In genomic region chr4:98997176-98997575, GRCh38 we compare ENCODE assay signal across 11 cellular contexts. TPM values are rescaled to one million over a fixed set of nuclear protein-coding genes. Genes with fewer than 3 reads are reported as not detected.
DNase-seq lines count a peak whose midpoint lies in the region; ATAC-seq and TF ChIP-seq lines count a peak whose summit lies in the region.
"Had no signal": no experiment of that assay in that cellular context is flagged by ENCODE, and none has a peak within 500 bp of the region (broad histone marks: within the 10 kb centered on the region; RNA-seq: fewer than 3 reads in every experiment).

No MANE protein-coding gene starts in this region.

- DNase-seq in CD4-positive, alpha-beta T cell: no peak
- DNase-seq in HFFc6: no peak
- no peak for DNase-seq in activated CD8-positive, alpha-beta T cell treated with anti-CD3 and anti-CD28 coated beads, Interleukin-2, amount 10 ng/mL, durations not matched to agents 7 days and 5 days
- DNase-seq in immature natural killer cell: no peak
- DNase-seq in left lobe of liver (ENCODE audit: low spot score): no peak
- no peak for DNase-seq in SKM-1 treated with dmso at 0.1 percent for 144 hours (lab: John Stamatoyannopoulos, UW; ENCODE audit: unreplicated experiment)
- DNase-seq: NCI-H446, T1000 had no signal

- H3K4me1 Mint-ChIP-seq in CD4-positive, alpha-beta T cell (ENCODE audit: low read depth): peaks cover 51% of the 10 kb centered on the region
- peaks cover 44% of the 10 kb centered on the region for H3K4me1 Mint-ChIP-seq in HFFc6 (ENCODE audit: low read depth)
- H3K4me1 Mint-ChIP-seq in activated CD8-positive, alpha-beta T cell treated with anti-CD3 and anti-CD28 coated beads, Interleukin-2, amount 10 ng/mL, durations not matched to agents 7 days and 5 days (ENCODE audit: low read depth): peaks cover 35% of the 10 kb centered on the region
- H3K4me1 Mint-ChIP-seq in immature natural killer cell: peaks cover 40 to 51% of the 10 kb centered on the region in 2 donors

- no peaks in the 10 kb centered on the region for H3K9me3 Mint-ChIP-seq in CD4-positive, alpha-beta T cell
- no peaks in the 10 kb centered on the region for H3K9me3 Mint-ChIP-seq in HFFc6
- H3K9me3 Mint-ChIP-seq in activated CD8-positive, alpha-beta T cell treated with anti-CD3 and anti-CD28 coated beads, Interleukin-2, amount 10 ng/mL, durations not matched to agents 7 days and 5 days (ENCODE audit: insufficient read depth): no peaks in the 10 kb centered on the region
- no peaks in the 10 kb centered on the region for H3K9me3 Mint-ChIP-seq in immature natural killer cell
- H3K9me3 Mint-ChIP-seq: memory B cell had no signal

- TF ChIP-seq CTCF in CD4-positive, alpha-beta T cell (IDR thresholded peaks at IDR 0.05): no peak
- TF ChIP-seq CTCF in HFFc6 (IDR thresholded peaks at IDR 0.05): no peak

- H3K27me3 ChIP-seq in CD4-positive, alpha-beta T cell (ENCODE audit: control insufficient read depth, insufficient read depth, low read length): no peaks in the 10 kb centered on the region

- peak overlapping the region; percentile 26 for H3K4me3 Mint-ChIP-seq in CD4-positive, alpha-beta T cell
- H3K4me3 Mint-ChIP-seq in HFFc6: peak overlapping the region; percentile 95
- H3K4me3 Mint-ChIP-seq in activated CD8-positive, alpha-beta T cell treated with anti-CD3 and anti-CD28 coated beads, Interleukin-2, amount 10 ng/mL, durations not matched to agents 7 days and 5 days: peak overlapping the region; percentile 44
- peak overlapping the region; percentile 3 to 87 (median 50) for H3K4me3 Mint-ChIP-seq in immature natural killer cell

- ATAC-seq in CD4-positive, alpha-beta T cell (ENCODE audit: poor library complexity): no peak
- no peak for ATAC-seq in activated CD8-positive, alpha-beta T cell treated with anti-CD3 and anti-CD28 coated beads, Interleukin-2, amount 10 ng/mL, durations not matched to agents 7 days and 5 days
- ATAC-seq in left lobe of liver (no peak), GM18502 (IDR thresholded peaks at IDR 0.05; ENCODE audit: poor library complexity, unreplicated experiment) (no peak), HG03565 (IDR thresholded peaks at IDR 0.05; ENCODE audit: unreplicated experiment) (no peak)

- no peaks in the 10 kb centered on the region for H3K27me3 Mint-ChIP-seq in CD4-positive, alpha-beta T cell
- H3K27me3 Mint-ChIP-seq in HFFc6 (ENCODE audit: insufficient read depth) (no peaks in the 10 kb centered on the region), immature natural killer cell (ENCODE audit: low read depth in 3 of 3) (peaks cover 0 to 7% (median 3%) of the 10 kb centered on the region in 3 donors)
- H3K27me3 Mint-ChIP-seq in activated CD8-positive, alpha-beta T cell treated with anti-CD3 and anti-CD28 coated beads, Interleukin-2, amount 10 ng/mL, durations not matched to agents 7 days and 5 days (ENCODE audit: low read depth): no peaks in the 10 kb centered on the region
- H3K27me3 Mint-ChIP-seq: memory B cell had no signal

- CTCF ChIA-PET in CD4-positive, alpha-beta T cell (lab: Charles Lee): interaction anchor here (2.8 to 4.6 kb wide), 2 partner anchors 60 to 92 kb away, joined by 26 to 140 read pairs; partner anchors contain the start of gene ADH5
- CTCF ChIA-PET in activated CD8-positive, alpha-beta T cell treated with anti-CD3 and anti-CD28 coated beads, Interleukin-2, amount 10 ng/mL, durations not matched to agents 7 days and 5 days (lab: Charles Lee): interaction anchor here (1.0 to 4.1 kb wide), 2 partner anchors 11 to 57 kb away, joined by 3 to 261 read pairs; no protein-coding TSS in a partner anchor

- peak overlapping the region; percentile 48 for H3K27ac Mint-ChIP-seq in CD4-positive, alpha-beta T cell
- H3K27ac Mint-ChIP-seq in HFFc6: no peak overlapping the region; the same call in 1 of the 2 replicates
- no peak overlapping the region for H3K27ac Mint-ChIP-seq in activated CD8-positive, alpha-beta T cell treated with anti-CD3 and anti-CD28 coated beads, Interleukin-2, amount 10 ng/mL, durations not matched to agents 7 days and 5 days
- peak overlapping the region in 4 of 6 donors; percentile 2 to 66 (median 28) for H3K27ac Mint-ChIP-seq in immature natural killer cell
- H3K27ac Mint-ChIP-seq: memory B cell had no signal

- H3K27ac ChIP-seq in CD4-positive, alpha-beta T cell (ENCODE audit: low read depth, low read length): no peak overlapping the region

- H3K36me3 Mint-ChIP-seq in CD4-positive, alpha-beta T cell (ENCODE audit: low read depth): peaks cover 4% of the 10 kb centered on the region
- H3K36me3 Mint-ChIP-seq in HFFc6 (ENCODE audit: low read depth): peaks cover 11% of the 10 kb centered on the region
- peaks cover 19% of the 10 kb centered on the region for H3K36me3 Mint-ChIP-seq in activated CD8-positive, alpha-beta T cell treated with anti-CD3 and anti-CD28 coated beads, Interleukin-2, amount 10 ng/mL, durations not matched to agents 7 days and 5 days (ENCODE audit: low read depth)
- no peaks in the 10 kb centered on the region for H3K36me3 Mint-ChIP-seq in immature natural killer cell
- H3K36me3 Mint-ChIP-seq: memory B cell had no signal

- POLR2A ChIA-PET in CD4-positive, alpha-beta T cell (lab: Charles Lee): interaction anchor here (3.3 to 3.6 kb wide), 2 partner anchors 59 to 68 kb away, joined by 72 to 82 read pairs; partner anchors contain the start of gene EIF4E
- POLR2A ChIA-PET in activated CD8-positive, alpha-beta T cell treated with anti-CD3 and anti-CD28 coated beads, Interleukin-2, amount 10 ng/mL, durations not matched to agents 7 days and 5 days (lab: Charles Lee): interaction anchor here (3.5 to 4.8 kb wide), 2 partner anchors 68 to 92 kb away, joined by 30 to 59 read pairs; partner anchors contain the start of genes ADH5 and EIF4E

- H3K9me3 ChIP-seq in CD4-positive, alpha-beta T cell (ENCODE audit: control insufficient read depth, low read length): no peaks in the 10 kb centered on the region

- intact Hi-C loops in CD4-positive, alpha-beta T cell (cut with DNase I, micrococcal nuclease): loop anchor here (2.0 to 10.0 kb wide), 11 partner anchors 35 to 950 kb away; partner anchors contain the start of genes RAP1GDS1 (in 2 of the 2), DNAJB14 (in 1 of the 2), LAMTOR3 (in 1 of the 2) and STPG2 (in 1 of the 2)

RNA-seq across cellular contexts. Expression of gene METAP1, which starts 1.7 kb away (rescaled TPM):
- total RNA-seq in CD4-positive, alpha-beta T cell: 10 to 100 TPM; 25.1 to 26.6 TPM
- total RNA-seq in HFFc6 (2021; fragmentation: NEBNext Ultra II Directional; extraction: Animal tissue kit (Norgen Biotek cat#: 25700)): 10 to 100 TPM; 49.0 to 61.4 (median 56.1) TPM
- 10 to 100 TPM; 47.3 to 58.7 TPM for total RNA-seq in activated CD8-positive, alpha-beta T cell treated with anti-CD3 and anti-CD28 coated beads, Interleukin-2, amount 10 ng/mL, durations not matched to agents 7 days and 5 days
- 10 to 100 TPM; 25.6 to 42.1 (median 30.6) TPM for polyA plus RNA-seq in immature natural killer cell
- 14.6 TPM for total RNA-seq in left lobe of liver

Comparison
In these comparisons a context has a peak if more than half of its experiments do, and no peak if none do; other contexts are left out.
1. H3K27ac Mint-ChIP-seq: peak in CD4-positive, alpha-beta T cell (single experiment) and immature natural killer cell (4 of 6); none in HFFc6 (single experiment) and activated CD8-positive, alpha-beta T cell treated with anti-CD3 and anti-CD28 coated beads, Interleukin-2, amount 10 ng/mL, durations not matched to agents 7 days and 5 days (single experiment).
2. H3K4me3 Mint-ChIP-seq: peak in every context shown above with its lines; median percentile 95 in HFFc6; 50 in immature natural killer cell; 44 in activated CD8-positive, alpha-beta T cell treated with anti-CD3 and anti-CD28 coated beads, Interleukin-2, amount 10 ng/mL, durations not matched to agents 7 days and 5 days; 26 in CD4-positive, alpha-beta T cell.